Comparison of ENCODE assay signal across 22 cellular contexts in the genomic region with DNA sequence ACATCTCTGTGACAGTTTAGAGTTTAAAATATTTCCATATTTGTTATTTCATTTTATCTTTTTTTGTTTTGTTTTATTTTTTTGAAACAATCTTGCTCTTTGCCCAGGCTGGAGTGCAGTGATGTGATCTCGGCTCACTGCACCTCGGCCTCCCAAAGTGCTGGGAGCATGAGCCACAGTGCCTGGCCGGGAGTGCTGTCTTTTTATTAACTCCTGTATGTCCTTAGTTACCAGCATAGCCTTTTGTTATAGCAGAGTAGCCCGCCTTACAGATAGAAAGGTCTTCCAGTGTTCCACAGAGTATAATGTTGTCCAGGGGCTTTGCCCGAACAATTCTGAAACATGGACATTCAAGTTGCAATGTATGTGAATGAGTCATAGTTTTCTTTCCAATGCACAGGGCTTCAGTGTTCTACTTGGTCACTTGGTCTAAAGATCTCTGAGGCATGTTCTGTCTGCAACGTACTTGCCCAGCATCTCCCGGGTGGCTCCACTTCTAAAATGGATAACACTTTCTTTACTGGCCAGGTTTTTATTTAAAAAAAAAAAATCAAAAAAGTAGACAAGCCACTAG.
DNase-seq lines count a peak whose midpoint lies in the region; ATAC-seq, FAIRE-seq and TF ChIP-seq lines count a peak whose summit lies in the region.
"Had no signal": no experiment of that assay in that cellular context is flagged by ENCODE, and none has a peak within 500 bp of the region (broad histone marks: within the 10 kb centered on the region; RNA-seq: fewer than 3 reads in every experiment).

No MANE protein-coding gene starts in this region.

- TF ChIP-seq CTCF in HepG2 (CRISPR knock-in tag; IDR thresholded peaks at IDR 0.05) = no peak
- no peak for TF ChIP-seq CTCF in right lobe of liver (IDR thresholded peaks at IDR 0.05)

- in situ Hi-C loops in HepG2 (cut with HindIII; ENCODE audit: extremely low pct_ligation_motif_present, low pct_unique_long_range_greater_than_20kb) = no loop called here

- BruUV-seq in HepG2 (replicated peaks; lab: Mats Ljungman, UMichigan) = no TSS peak

- no peaks in the 10 kb centered on the region for H3K79me2 ChIP-seq in HepG2 (ENCODE audit: insufficient read depth, low read length)

- TF ChIP-seq POLR2A in HepG2 (IDR thresholded peaks at IDR 0.05; ENCODE audit: insufficient read depth in 1 of 2, low read depth in 2 of 2, low read length in 2 of 2) = no peak
- TF ChIP-seq POLR2A in right lobe of liver (IDR thresholded peaks at IDR 0.05) = no peak

- H3K36me3 ChIP-seq in HepG2 (replicated peaks in 1 of 2; ENCODE audit: control insufficient read depth in 1 of 2, insufficient read depth in 2 of 2, low read length in 2 of 2) (no peaks in the 10 kb centered on the region), right lobe of liver (no peaks in the 10 kb centered on the region)
- H3K36me3 ChIP-seq: SJCRH30 had no signal

- POLR2A ChIA-PET in HepG2 (lab: Yijun Ruan, JAX) = no interaction called here

- H4K20me1 ChIP-seq in HepG2 (ENCODE audit: insufficient read depth, low read length) = no peaks in the 10 kb centered on the region

- ATAC-seq in HepG2 = no peak
- no peak for ATAC-seq in right lobe of liver

- no peak overlapping the region for H3K4me3 ChIP-seq in HepG2 (replicated peaks in 1 of 3; ENCODE audit: insufficient read depth in 1 of 3, low read depth in 2 of 3, low read length in 3 of 3)
- H3K4me3 ChIP-seq in right lobe of liver = no peak overlapping the region
- H3K4me3 ChIP-seq: SJCRH30 had no signal

- H3K4me1 ChIP-seq in HepG2 (ENCODE audit: insufficient read depth, low read length) = no peaks in the 10 kb centered on the region
- H3K4me1 ChIP-seq in right lobe of liver = no peaks in the 10 kb centered on the region
- H3K4me1 ChIP-seq: SJCRH30 had no signal

- DNase-seq in HepG2 (ENCODE audit: low spot score) (no peak), right lobe of liver (no peak), RPMI8226 (peak; percentile 5), medulla oblongata (ENCODE audit: extremely low spot score) (peak; percentile 1), DMS79 (lab: John Stamatoyannopoulos, UW) (no peak), HuH-7.5 (ENCODE audit: low spot score) (no peak), NCI-H2227 (lab: John Stamatoyannopoulos, UW; ENCODE audit: unreplicated experiment) (no peak)
- DNase-seq: 8988T; CD8-positive, alpha-beta memory T cell; DMS53; EL; GF-D8; H9; Kasumi-1; NCI-H1417; NCI-H1694 treated with DMSO at 0.1 percent for 48 hours; NCI-H69; NK-92 treated with Interleukin-12 subunit alpha and Interleukin-12 subunit beta, amount 100 ng/mL, for 24 hours had no signal

- no peak overlapping the region for H2AFZ ChIP-seq in HepG2 (ENCODE audit: low read length)

- FAIRE-seq in HepG2 (lab: Jason Lieb, UNC) = no peak
- FAIRE-seq: D721Med, HTR-8/SVneo had no signal

- H3K27me3 ChIP-seq in HepG2 (ENCODE audit: control insufficient read depth in 1 of 2, insufficient read depth in 2 of 2, low read length in 2 of 2) (peaks cover 0 to 3% of the 10 kb centered on the region in 2 experiments; a peak in 2 of 5 replicates), right lobe of liver (peaks cover 0 to 10% of the 10 kb centered on the region in 2 donors)

- TF ChIP-seq EP300 in HepG2 (IDR thresholded peaks at IDR 0.05; ENCODE audit: low read depth in 2 of 2, low read length in 2 of 2) = no peak
- no peak for TF ChIP-seq EP300 in HepG2 (CRISPR knock-in tag; IDR thresholded peaks at IDR 0.05; ENCODE audit: borderline replicate concordance)

- H3K9ac ChIP-seq in HepG2 (ENCODE audit: insufficient read depth, low read depth, low read length) = no peak overlapping the region

- intact Hi-C loops in HepG2 (cut with micrococcal nuclease; ENCODE audit: unreplicated experiment) = no loop called here
- intact Hi-C loops in right lobe of liver (cut with DNase I) = no loop called here

- H3K9me3 ChIP-seq in HepG2 (ENCODE audit: low read length) (no peaks in the 10 kb centered on the region), right lobe of liver (peaks cover 0 to 3% (median 0%) of the 10 kb centered on the region in 4 donors)

- CTCF ChIA-PET in HepG2 (lab: Yijun Ruan, JAX; ENCODE audit: low intra/inter-chr PET ratio, low total read pairs) = no interaction called here

- H3K4me2 ChIP-seq in HepG2 (ENCODE audit: low read depth, low read length) = no peak overlapping the region

- 13% methylated on average over 7 of the region's 7 CpGs for WGBS in HepG2 (ENCODE audit: low lambda C conversion rate)
- 58% methylated on average over 7 of the region's 7 CpGs for WGBS in right lobe of liver (ENCODE audit: insufficient coverage, low coverage, low lambda C conversion rate, missing lambda C conversion rate)

- no peak overlapping the region for H3K27ac ChIP-seq in HepG2 (ENCODE audit: extremely low read length, insufficient read depth, low read length)
- no peak overlapping the region for H3K27ac ChIP-seq in right lobe of liver
- H3K27ac ChIP-seq: C4-2B, SJCRH30 had no signal

- TF ChIP-seq RAD21 in HepG2 (CRISPR knock-in tag; IDR thresholded peaks at IDR 0.05) = no peak

TF ChIP-seq in HepG2, 621 proteins besides CTCF, POLR2A, EP300 and RAD21:
- TF ChIP-seq ZNF83 (CRISPR knock-in tag; IDR thresholded peaks at IDR 0.05; ENCODE audit: borderline replicate concordance) (no peak), FOSL2 (CRISPR knock-in tag; IDR thresholded peaks at IDR 0.05) (0 out of 2 replicates have a peak, but pooled peaks have one; percentile 10), ZNF883 (CRISPR knock-in tag; IDR thresholded peaks at IDR 0.05; ENCODE audit: not compliant biosample characterization) (no peak), ZKSCAN5 (CRISPR knock-in tag; IDR thresholded peaks at IDR 0.05) (no peak), SKIL (CRISPR knock-in tag; IDR thresholded peaks at IDR 0.05; ENCODE audit: borderline replicate concordance) (no peak), KDM4B (CRISPR knock-in tag; IDR thresholded peaks at IDR 0.05) (no peak)

Comparison
In these comparisons a context has a peak if more than half of its experiments do, and no peak if none do; other contexts are left out.
1. DNase-seq: peak in RPMI8226 (single experiment) and medulla oblongata (single experiment); none in HepG2 (single experiment), right lobe of liver (0 of 3), DMS79 (single experiment), HuH-7.5 (single experiment) and NCI-H2227 (single experiment).